In genomic region chr1:220592714-220593113, GRCh38 we compare ENCODE assay signal across 35 cellular contexts.
"Had no signal": no experiment of that assay in that cellular context is flagged by ENCODE, and none has a peak within 500 bp of the region (broad histone marks: within the 10 kb centered on the region; RNA-seq: fewer than 3 reads in every experiment).

No MANE protein-coding gene starts in this region.

- DNase-seq: MG63, MM.1S, MV-4-11, NCI-H1048, NCI-H1092, NCI-H1092 treated with DMSO at 0.1 percent for 48 hours, NCI-H1105, NCI-H1105 treated with DMSO at 0.1 percent for 48 hours, NCI-H1417, NCI-H1417 treated with DMSO at 0.1 percent for 48 hours, NCI-H1436, NCI-H1436 treated with DMSO at 0.1 percent for 48 hours, NCI-H146, NCI-H1694, NCI-H1694 treated with DMSO at 0.1 percent for 48 hours, NCI-H187, NCI-H187 treated with DMSO at 0.1 percent for 48 hours, NCI-H1930, NCI-H2029, NCI-H2029 treated with DMSO at 0.1 percent for 48 hours, NCI-H2081, NCI-H2081 treated with DMSO at 0.1 percent for 48 hours, NCI-H2107, NCI-H2171, NCI-H2171 treated with DMSO at 0.1 percent for 48 hours, NCI-H2227 treated with DMSO at 0.1 percent for 48 hours, NCI-H226, NCI-H345, NCI-H446, NCI-H446 treated with DMSO at 0.1 percent for 48 hours, NCI-H510A, NCI-H510A treated with DMSO at 0.1 percent for 48 hours, NCI-H524, NCI-H524 treated with DMSO at 0.1 percent for 48 hours, NCI-H526 had no signal

- H3K36me3 ChIP-seq: MG63 had no signal

- H3K4me3 ChIP-seq: MG63 had no signal

- H3K9me3 ChIP-seq: MG63 had no signal
